Comparison of ENCODE assay signal across 24 cellular contexts in the genomic region with DNA sequence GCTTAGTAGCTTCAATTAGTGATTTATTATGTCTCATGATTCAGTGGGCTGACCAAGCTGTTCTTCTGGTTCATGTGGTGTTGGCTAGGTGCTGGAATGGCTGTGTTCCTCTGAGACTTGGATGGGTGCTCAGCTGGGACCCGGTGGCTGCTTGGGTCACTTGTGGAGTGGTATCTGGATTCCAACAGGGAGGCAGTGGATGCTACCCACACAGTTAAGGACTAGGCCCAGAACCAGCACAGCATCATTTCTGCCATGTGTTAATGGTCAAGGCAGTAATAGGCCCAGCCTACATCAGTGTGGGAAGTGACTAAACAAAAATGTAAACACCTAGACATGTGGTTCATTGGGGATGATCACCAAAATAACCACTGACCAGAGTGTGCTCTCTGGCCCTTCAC.
DNase-seq lines count a peak whose midpoint lies in the region; TF ChIP-seq lines count a peak whose summit lies in the region.
"Had no signal": no experiment of that assay in that cellular context is flagged by ENCODE, and none has a peak within 500 bp of the region (broad histone marks: within the 10 kb centered on the region; RNA-seq: fewer than 3 reads in every experiment).

No MANE protein-coding gene starts in this region.

- no peak overlapping the region for H3K4ac ChIP-seq in H9 (ENCODE audit: low read depth, low read length)

- H3K27ac Mint-ChIP-seq in H9 (peak overlapping the region; percentile 53 to 93 (median 87); a peak in 3 of 7 replicates), endodermal cell (peak overlapping the region; percentile 74)
- H3K27ac Mint-ChIP-seq: activated CD4-positive, alpha-beta T cell treated with anti-CD3 and anti-CD28 coated beads, Interleukin-2, amount 10 ng/mL, durations not matched to agents 24 days and 14 days; memory B cell had no signal

- no peak overlapping the region for H2BK20ac ChIP-seq in H9 (ENCODE audit: low read depth, low read length, poor library complexity, severe bottlenecking)

- H3K9ac ChIP-seq in H9 (ENCODE audit: extremely low read depth, insufficient read length, low read length) (no peak overlapping the region), endodermal cell (ENCODE audit: extremely low read depth, low read length, poor library complexity, severe bottlenecking) (no peak overlapping the region)

- no peak for TF ChIP-seq CTCF in H9 (conservative IDR thresholded peaks at IDR 0.05)
- no peak for TF ChIP-seq CTCF in endodermal cell (conservative IDR thresholded peaks at IDR 0.05)

- H3K9me3 Mint-ChIP-seq in H9 (no peaks in the 10 kb centered on the region; a peak in 2 of 5 replicates), endodermal cell (peaks cover 3% of the 10 kb centered on the region)
- H3K9me3 Mint-ChIP-seq: memory B cell had no signal

- no peaks in the 10 kb centered on the region; the same call in 1 of the 2 replicates for H3K4me1 ChIP-seq in H9 (ENCODE audit: insufficient read depth, low read length)
- no peaks in the 10 kb centered on the region for H3K4me1 ChIP-seq in endodermal cell (ENCODE audit: control insufficient read depth, insufficient read depth, low read length)
- H3K4me1 ChIP-seq: foreskin keratinocyte had no signal

- H4K8ac ChIP-seq in H9 (replicated peaks; ENCODE audit: insufficient read length, low read depth, low read length), result no peak overlapping the region

- no peak overlapping the region for H2AFZ ChIP-seq in H9 (ENCODE audit: low read length)

- H3K27ac ChIP-seq in H9 (ENCODE audit: insufficient read length, low read depth, low read length) (no peak overlapping the region), endodermal cell (ENCODE audit: low read depth, low read length) (no peak overlapping the region)
- H3K27ac ChIP-seq: epithelial cell of prostate, foreskin keratinocyte, skin epidermis, VCaP had no signal

- no peak overlapping the region for H2BK12ac ChIP-seq in H9 (ENCODE audit: insufficient read length, low read depth, low read length)

- no CpG with 5 or more reads among the region's 1 CpG for WGBS in H9 (ENCODE audit: extremely low coverage, insufficient read length, low lambda C conversion rate)
- 86% methylated on average over 1 of the region's 1 CpG; no CpG with 5 or more reads in 1 of the 2 experiments for WGBS in endodermal cell (ENCODE audit: insufficient coverage in 1 of 2, insufficient read length in 1 of 2), 2 experiments

- no peak overlapping the region for H4K5ac ChIP-seq in H9 (ENCODE audit: insufficient read length, low read depth, low read length)

- H3K14ac ChIP-seq in H9 (ENCODE audit: insufficient read depth, low read length), result no peak overlapping the region

- no peak overlapping the region for H3K4me3 ChIP-seq in endodermal cell (ENCODE audit: low read length)
- H3K4me3 ChIP-seq: skin epidermis had no signal

- peaks cover 26 to 55% (median 37%) of the 10 kb centered on the region in 3 experiments for H3K36me3 Mint-ChIP-seq in H9 (ENCODE audit: insufficient read depth in 1 of 3, low read depth in 3 of 3)
- peaks cover 62% of the 10 kb centered on the region for H3K36me3 Mint-ChIP-seq in endodermal cell (ENCODE audit: low read depth)
- H3K36me3 Mint-ChIP-seq: memory B cell had no signal

- no peak overlapping the region for H4K91ac ChIP-seq in H9 (ENCODE audit: insufficient read length, low read depth, low read length)

- DNase-seq in H9 (no peak), endodermal cell (peak; percentile 37), kidney tubule cell (ENCODE audit: low spot score) (peak; percentile 81), KG1 (lab: John Stamatoyannopoulos, UW) (no peak), cerebellar cortex (ENCODE audit: low spot score) (no peak), NCI-H524 (lab: John Stamatoyannopoulos, UW) (no peak), activated T-cell treated with anti-CD3 and anti-CD28 coated beads for 4 hours (no peak)
- DNase-seq: activated CD4-positive, alpha-beta T cell treated with anti-CD3 and anti-CD28 coated beads, Interleukin-2, amount 10 ng/mL, durations not matched to agents 24 days and 14 days; activated naive CD4-positive, alpha-beta T cell; activated T-cell treated with anti-CD3 and anti-CD28 coated beads, Interleukin-2, amount 50 U/mL, for 48 hours; cerebellar nuclear complex; foreskin keratinocyte; MV-4-11; NCI-H1436 treated with DMSO at 0.1 percent for 48 hours; NCI-H446 treated with DMSO at 0.1 percent for 48 hours; occipital lobe; SHP77 treated with DMSO at 0.1 percent for 48 hours; stimulated activated CD4-positive, alpha-beta T cell treated with anti-CD3 and anti-CD28 coated beads, Interleukin-2, amount 100 ng/mL, for 24 hours; trophoblast cell had no signal

- H3K4me1 Mint-ChIP-seq in H9 (peaks cover 8 to 17% of the 10 kb centered on the region in 2 experiments), endodermal cell (peaks cover 4% of the 10 kb centered on the region)
- H3K4me1 Mint-ChIP-seq: activated CD4-positive, alpha-beta T cell treated with anti-CD3 and anti-CD28 coated beads, Interleukin-2, amount 10 ng/mL, durations not matched to agents 24 days and 14 days had no signal

- no peaks in the 10 kb centered on the region for H3K23me2 ChIP-seq in H9 (ENCODE audit: insufficient read length, low read depth, low read length, poor library complexity, severe bottlenecking)

- H3K27me3 ChIP-seq in H9 (ENCODE audit: insufficient read depth, low read length) (no peaks in the 10 kb centered on the region), endodermal cell (ENCODE audit: control insufficient read depth, insufficient read depth, low read length, poor library complexity, severe bottlenecking) (no peaks in the 10 kb centered on the region)
- H3K27me3 ChIP-seq: foreskin keratinocyte had no signal

- no peak overlapping the region for H3K56ac ChIP-seq in H9 (ENCODE audit: insufficient read length, low read depth, low read length)

- no peak overlapping the region for H3K18ac ChIP-seq in H9 (ENCODE audit: insufficient read length, low read depth, low read length)

- no peak overlapping the region for H3K4me2 ChIP-seq in H9 (ENCODE audit: insufficient read depth, insufficient read length, low read length)

- no peaks in the 10 kb centered on the region for H4K20me1 ChIP-seq in H9 (ENCODE audit: control insufficient read depth, insufficient read depth, insufficient read length)

- peaks cover 30% of the 10 kb centered on the region for H3K36me3 ChIP-seq in endodermal cell (ENCODE audit: control insufficient read depth, insufficient read depth, low read length)

- H3K9me3 ChIP-seq in H9 (ENCODE audit: control insufficient read depth, low read depth, low read length) (no peaks in the 10 kb centered on the region), endodermal cell (ENCODE audit: control insufficient read depth, low read length) (no peaks in the 10 kb centered on the region)

- no peak overlapping the region for H2AK5ac ChIP-seq in H9 (ENCODE audit: insufficient read length, low read length)

- no peak overlapping the region for H3K4me3 Mint-ChIP-seq in H9
- no peak overlapping the region for H3K4me3 Mint-ChIP-seq in endodermal cell
- H3K4me3 Mint-ChIP-seq: activated CD4-positive, alpha-beta T cell treated with anti-CD3 and anti-CD28 coated beads, Interleukin-2, amount 10 ng/mL, durations not matched to agents 24 days and 14 days; CD14-positive monocyte; memory B cell had no signal

- no peak overlapping the region for H2BK120ac ChIP-seq in H9 (ENCODE audit: low read depth, low read length, poor library complexity, severe bottlenecking)

- H3K23ac ChIP-seq in H9 (ENCODE audit: insufficient read length, low read depth, low read length), result no peak overlapping the region

- H2BK5ac ChIP-seq in H9 (ENCODE audit: insufficient read length, low read length), result no peak overlapping the region

- no peak overlapping the region for H3T11ph ChIP-seq in H9 (ENCODE audit: low read length)

- peaks cover 8% of the 10 kb centered on the region; the same call in 1 of the 2 replicates for H3K79me2 ChIP-seq in H9 (ENCODE audit: insufficient read depth, low read length)

- peaks cover 8% of the 10 kb centered on the region for H3K79me1 ChIP-seq in H9 (ENCODE audit: insufficient read depth, low read depth, low read length, poor library complexity, severe bottlenecking)

- no peak overlapping the region for H2BK15ac ChIP-seq in H9 (ENCODE audit: low read depth, low read length)

- H3K27me3 Mint-ChIP-seq in H9 (ENCODE audit: low read depth) (no peaks in the 10 kb centered on the region; the same call in 1 of the 2 replicates), endodermal cell (ENCODE audit: insufficient read depth) (no peaks in the 10 kb centered on the region)
- H3K27me3 Mint-ChIP-seq: memory B cell had no signal

Comparison
In these comparisons a context has a peak if more than half of its experiments do, and no peak if none do; other contexts are left out.
1. DNase-seq: peak in endodermal cell (single experiment) and kidney tubule cell (single experiment); none in H9 (single experiment), KG1 (single experiment), cerebellar cortex (single experiment), NCI-H524 (0 of 2) and activated T-cell treated with anti-CD3 and anti-CD28 coated beads for 4 hours (single experiment).